Comparison of ENCODE assay signal across 12 cellular contexts in the genomic region with DNA sequence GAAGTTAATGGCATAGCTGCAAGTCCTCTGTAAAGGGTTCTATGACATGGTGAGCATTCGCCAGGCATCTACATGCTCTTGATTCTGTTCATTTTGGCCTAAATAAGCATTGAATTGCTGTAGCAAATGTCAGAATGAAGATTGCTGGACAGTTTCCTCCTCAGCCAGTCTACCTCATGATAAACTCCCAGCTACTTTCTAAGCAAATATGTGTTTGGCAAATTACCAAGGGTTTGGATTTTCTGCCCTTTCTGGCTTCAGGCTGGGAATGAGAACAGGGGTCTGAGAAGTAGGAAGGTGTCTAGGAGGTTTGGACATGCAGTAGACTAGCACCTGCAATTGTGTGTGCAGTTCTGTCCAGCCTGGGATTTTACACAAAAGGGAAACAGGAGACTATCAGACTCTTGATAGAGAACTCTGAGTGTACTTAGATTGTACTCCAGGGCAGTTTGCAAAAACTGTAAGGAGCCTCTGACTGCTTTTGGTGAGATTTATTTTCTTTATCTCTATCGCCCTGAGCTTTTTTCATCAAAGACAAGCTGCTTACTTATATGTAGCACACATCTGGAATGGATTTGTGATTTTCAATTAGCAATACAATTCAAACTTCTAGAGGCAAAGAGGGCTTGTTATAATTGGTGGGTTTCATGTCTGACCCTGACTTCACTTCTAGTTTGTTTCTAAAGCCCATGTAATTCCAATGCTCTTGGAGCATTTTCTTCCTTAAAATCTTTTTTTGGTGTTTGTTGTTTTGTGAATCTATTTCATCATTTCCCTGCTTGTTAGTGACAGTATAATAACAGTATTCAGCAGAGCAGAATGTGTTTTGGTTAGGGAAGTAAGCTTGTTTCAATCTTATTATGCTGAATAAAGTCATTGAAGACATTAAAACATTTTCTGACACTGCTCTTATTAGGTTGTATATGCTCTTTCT.
DNase-seq lines count a peak whose midpoint lies in the region; ATAC-seq and TF ChIP-seq lines count a peak whose summit lies in the region.
"Had no signal": no experiment of that assay in that cellular context is flagged by ENCODE, and none has a peak within 500 bp of the region (broad histone marks: within the 10 kb centered on the region; RNA-seq: fewer than 3 reads in every experiment).

No MANE protein-coding gene starts in this region.

- H2AFZ ChIP-seq in osteoblast (ENCODE audit: low read length), result no peak overlapping the region

- peaks cover 31% of the 10 kb centered on the region for H3K4me1 Mint-ChIP-seq in activated CD8-positive, alpha-beta T cell treated with anti-CD3 and anti-CD28 coated beads for 36 hours (ENCODE audit: low read depth)
- H3K4me1 Mint-ChIP-seq: H9 had no signal

- H3K4me3 Mint-ChIP-seq in activated CD8-positive, alpha-beta T cell treated with anti-CD3 and anti-CD28 coated beads for 36 hours, result no peak overlapping the region
- H3K4me3 Mint-ChIP-seq: CD8-positive, alpha-beta memory T cell; effector memory CD8-positive, alpha-beta T cell; H9 had no signal

- intact Hi-C loops in A673 (cut with micrococcal nuclease; ENCODE audit: unreplicated experiment), result no loop called here
- intact Hi-C loops in dorsolateral prefrontal cortex (cut with DNase I), result no loop called here
- intact Hi-C loops in activated CD8-positive, alpha-beta T cell treated with anti-CD3 and anti-CD28 coated beads for 36 hours (cut with micrococcal nuclease), result no loop called here

- H3K4me2 ChIP-seq in osteoblast (ENCODE audit: insufficient read depth, low read length), result no peak overlapping the region

- H4K20me1 ChIP-seq in osteoblast (ENCODE audit: insufficient read depth, low read length), result no peaks in the 10 kb centered on the region

- H3K36me3 ChIP-seq in A673 (ENCODE audit: insufficient read depth, low read length, poor library complexity, severe bottlenecking) (peaks cover 11% of the 10 kb centered on the region), HAP-1 (replicated peaks) (peaks cover 3% of the 10 kb centered on the region; the same call in 1 of the 2 replicates), osteoblast (ENCODE audit: insufficient read depth, low read length) (peaks cover 41% of the 10 kb centered on the region)

- H3K4me1 ChIP-seq in A673 (ENCODE audit: insufficient read depth, low read length, poor library complexity, severe bottlenecking) (peaks cover 8% of the 10 kb centered on the region), HAP-1 (peaks cover 23% of the 10 kb centered on the region), osteoblast (ENCODE audit: insufficient read depth, low read length) (peaks cover 22% of the 10 kb centered on the region)

- DNase-seq in A673 (ENCODE audit: low spot score) (peak; percentile 10), HAP-1 (ENCODE audit: low spot score in 2 of 2) (peak; percentile 44 to 90), dorsolateral prefrontal cortex (no peak), osteoblast (ENCODE audit: insufficient read length, low spot score, missing footprints) (no peak), NCI-H2029 (lab: John Stamatoyannopoulos, UW) (no peak), DMS79 (lab: John Stamatoyannopoulos, UW) (no peak)
- no peak for DNase-seq in activated CD8-positive, alpha-beta T cell treated with anti-CD3 and anti-CD28 coated beads for 36 hours
- DNase-seq: CD8-positive, alpha-beta memory T cell; effector memory CD8-positive, alpha-beta T cell; H9; T-helper 9 cell had no signal

- POLR2A ChIA-PET in A673 (lab: Charles Lee; ENCODE audit: low non-redundant PET), result no interaction called here
- POLR2A ChIA-PET in activated CD8-positive, alpha-beta T cell treated with anti-CD3 and anti-CD28 coated beads for 36 hours (lab: Charles Lee), result interaction anchor here (0.6 to 1.3 kb wide), 2 partner anchors 124 to 470 kb away, joined by 3 read pairs; no protein-coding TSS in a partner anchor

- H3K36me3 Mint-ChIP-seq in activated CD8-positive, alpha-beta T cell treated with anti-CD3 and anti-CD28 coated beads for 36 hours (ENCODE audit: low read depth), result peaks cover 45% of the 10 kb centered on the region

- H3K9me3 ChIP-seq in A673 (ENCODE audit: low read depth, low read length, poor library complexity, severe bottlenecking) (no peaks in the 10 kb centered on the region), HAP-1 (no peaks in the 10 kb centered on the region), osteoblast (ENCODE audit: low read depth, low read length) (no peaks in the 10 kb centered on the region)

- no peak overlapping the region for H3K27ac Mint-ChIP-seq in activated CD8-positive, alpha-beta T cell treated with anti-CD3 and anti-CD28 coated beads for 36 hours

- H3K27ac ChIP-seq in A673 (ENCODE audit: low read depth, low read length, poor library complexity, severe bottlenecking) (peak overlapping the region; percentile 45), dorsolateral prefrontal cortex (peak overlapping the region in 45 of 59 donors; percentile 6 to 73 (median 45)), osteoblast (ENCODE audit: low read depth, low read length) (peak overlapping the region; percentile 34)

- H3K27me3 ChIP-seq in A673 (replicated peaks; ENCODE audit: insufficient read depth, low read depth, low read length, poor library complexity) (no peaks in the 10 kb centered on the region), HAP-1 (ENCODE audit: low read depth) (no peaks in the 10 kb centered on the region), dorsolateral prefrontal cortex (no peaks in the 10 kb centered on the region), osteoblast (ENCODE audit: insufficient read depth, low read length) (no peaks in the 10 kb centered on the region)

- CTCF ChIA-PET in A673 (lab: Charles Lee), result no interaction called here
- CTCF ChIA-PET in activated CD8-positive, alpha-beta T cell treated with anti-CD3 and anti-CD28 coated beads for 36 hours (lab: Charles Lee), result no interaction called here

- no peaks in the 10 kb centered on the region for H3K79me2 ChIP-seq in osteoblast (ENCODE audit: insufficient read depth, low read length)

- ATAC-seq in GM19035 (IDR thresholded peaks at IDR 0.05; ENCODE audit: unreplicated experiment), result no peak
- ATAC-seq in activated CD8-positive, alpha-beta T cell treated with anti-CD3 and anti-CD28 coated beads for 36 hours, result no peak
- ATAC-seq: effector memory CD8-positive, alpha-beta T cell had no signal

- BruUV-seq in A673 (replicated peaks; lab: Mats Ljungman, UMichigan), result no TSS peak

- no peak overlapping the region for H3K4me3 ChIP-seq in A673 (ENCODE audit: low read depth, low read length, poor library complexity, severe bottlenecking)
- no peak overlapping the region for H3K4me3 ChIP-seq in HAP-1
- H3K4me3 ChIP-seq in dorsolateral prefrontal cortex, result no peak overlapping the region
- H3K4me3 ChIP-seq in osteoblast (ENCODE audit: insufficient read depth, low read length), result no peak overlapping the region

- H3K27me3 Mint-ChIP-seq in activated CD8-positive, alpha-beta T cell treated with anti-CD3 and anti-CD28 coated beads for 36 hours, result no peaks in the 10 kb centered on the region
- H3K27me3 Mint-ChIP-seq: CD8-positive, alpha-beta memory T cell; effector memory CD8-positive, alpha-beta T cell had no signal

- no peaks in the 10 kb centered on the region for H3K9me3 Mint-ChIP-seq in activated CD8-positive, alpha-beta T cell treated with anti-CD3 and anti-CD28 coated beads for 36 hours
- H3K9me3 Mint-ChIP-seq: CD8-positive, alpha-beta memory T cell; effector memory CD8-positive, alpha-beta T cell; H9 had no signal

- in situ Hi-C loops in HAP-1 (cut with MboI; ENCODE audit: low sequenced_read_pairs), result no loop called here

- no peak for TF ChIP-seq CTCF in A673 (conservative IDR thresholded peaks at IDR 0.05; ENCODE audit: low read depth, low read length)
- TF ChIP-seq CTCF in dorsolateral prefrontal cortex (IDR thresholded peaks at IDR 0.05 in 54 of 56, conservative IDR thresholded peaks at IDR 0.05 in 2 of 56; ENCODE audit: low read depth in 1 of 56, partially characterized antibody in 56 of 56), result no peak
- TF ChIP-seq CTCF in osteoblast (IDR thresholded peaks at IDR 0.05; ENCODE audit: extremely low read depth, low read depth, low read length), result no peak
- no peak for TF ChIP-seq CTCF in activated CD8-positive, alpha-beta T cell treated with anti-CD3 and anti-CD28 coated beads for 36 hours (IDR thresholded peaks at IDR 0.05)

Comparison
In these comparisons a context has a peak if more than half of its experiments do, and no peak if none do; other contexts are left out.
1. DNase-seq: peak in A673 (single experiment) and HAP-1 (2 of 2); none in dorsolateral prefrontal cortex (0 of 10), osteoblast (single experiment), NCI-H2029 (single experiment), DMS79 (single experiment) and activated CD8-positive, alpha-beta T cell treated with anti-CD3 and anti-CD28 coated beads for 36 hours (single experiment).
2. Peak in every context shown above with its lines, with median percentiles within 50 percentile points of each other: H3K27ac ChIP-seq.